Comparison of ENCODE assay signal across 9 cellular contexts in genomic region chr15:100438570-100438969, GRCh38.
A peak's percentile ranks its signal among the peaks of the same experiment; 100 is the strongest.
DNase-seq lines count a peak whose midpoint lies in the region; ATAC-seq and TF ChIP-seq lines count a peak whose summit lies in the region.
"Had no signal": no experiment of that assay in that cellular context is flagged by ENCODE, and none has a peak within 500 bp of the region (broad histone marks: within the 10 kb centered on the region; RNA-seq: fewer than 3 reads in every experiment).

No MANE protein-coding gene starts in this region.

- H2AFZ ChIP-seq in hepatocyte = no peak overlapping the region

- peaks cover 0 to 3% (median 0%) of the 10 kb centered on the region in 3 donors for H3K9me3 Mint-ChIP-seq in T-cell

- H3K4me2 ChIP-seq in hepatocyte = peak overlapping the region; percentile 8

- H3K4me1 Mint-ChIP-seq in T-cell = peaks cover 4 to 5% (median 4%) of the 10 kb centered on the region in 3 donors

- TF ChIP-seq EP300 in stomach (IDR thresholded peaks at IDR 0.05) = no peak

- H3K4me3 Mint-ChIP-seq in T-cell = no peak overlapping the region

- peak; percentile 1 for DNase-seq in NCI-H1694 treated with DMSO at 0.1 percent for 48 hours (lab: John Stamatoyannopoulos, UW)
- no peak for DNase-seq in NCI-H1694 (lab: John Stamatoyannopoulos, UW)
- DNase-seq in Kasumi-1 (lab: John Stamatoyannopoulos, UW) = peak; percentile 88 to 91
- DNase-seq in T-cell = peak in 29 of 34 experiments; percentile 4 to 57 (median 27)
- peak; percentile 90 for DNase-seq in hepatocyte (ENCODE audit: low spot score)
- peak; percentile 46 for DNase-seq in stomach
- no peak for DNase-seq in ascending aorta (ENCODE audit: low spot score in 2 of 2)
- no peak for DNase-seq in NCI-H2196 treated with DMSO at 0.1 percent for 48 hours (lab: John Stamatoyannopoulos, UW; ENCODE audit: unreplicated experiment)

- no peaks in the 10 kb centered on the region for H3K79me2 ChIP-seq in hepatocyte

- intact Hi-C loops in stomach (cut with DNase I; ENCODE audit: low total_unique reads) (no loop called here), ascending aorta (cut with DNase I) (no loop called here)

- no peak for ATAC-seq in T-cell (replicated peaks in 1 of 4)

- H3K4me3 ChIP-seq in hepatocyte = no peak overlapping the region
- no peak overlapping the region for H3K4me3 ChIP-seq in stomach
- H3K4me3 ChIP-seq in ascending aorta = no peak overlapping the region

- WGBS in hepatocyte (ENCODE audit: low lambda C conversion rate, missing lambda C conversion rate) = 32% methylated on average over 2 of the region's 2 CpGs
- 12 to 39% (median 20%) methylated on average over 2 of the region's 2 CpGs for WGBS in stomach, 5 donors

- H3K9me3 ChIP-seq in hepatocyte (ENCODE audit: low read depth) (no peaks in the 10 kb centered on the region), stomach (no peaks in the 10 kb centered on the region), ascending aorta (no peaks in the 10 kb centered on the region)

- no peak overlapping the region for H3K27ac Mint-ChIP-seq in T-cell

- no peaks in the 10 kb centered on the region for H3K27me3 Mint-ChIP-seq in T-cell

- no peak overlapping the region for H3K27ac ChIP-seq in hepatocyte
- H3K27ac ChIP-seq in stomach = no peak overlapping the region
- no peak overlapping the region for H3K27ac ChIP-seq in ascending aorta
- H3K27ac ChIP-seq: 22Rv1 had no signal

- CTCF ChIA-PET in T-cell (lab: Charles Lee) = no interaction called here

- no peaks in the 10 kb centered on the region for H3K9me2 ChIP-seq in hepatocyte (replicated peaks; ENCODE audit: insufficient read depth)

- H3K4me1 ChIP-seq in hepatocyte (ENCODE audit: insufficient read depth) (no peaks in the 10 kb centered on the region), stomach (peaks cover 0 to 13% (median 4%) of the 10 kb centered on the region in 4 donors), ascending aorta (no peaks in the 10 kb centered on the region)

- H3K36me3 Mint-ChIP-seq in T-cell = no peaks in the 10 kb centered on the region

- H3K27me3 ChIP-seq in hepatocyte = no peaks in the 10 kb centered on the region
- no peaks in the 10 kb centered on the region for H3K27me3 ChIP-seq in stomach
- H3K27me3 ChIP-seq in ascending aorta = no peaks in the 10 kb centered on the region

- no peaks in the 10 kb centered on the region for H4K20me1 ChIP-seq in hepatocyte (ENCODE audit: insufficient read depth, poor library complexity, severe bottlenecking)

- H3K36me3 ChIP-seq in hepatocyte (replicated peaks; ENCODE audit: insufficient read depth, low read depth) = no peaks in the 10 kb centered on the region
- no peaks in the 10 kb centered on the region for H3K36me3 ChIP-seq in stomach
- H3K36me3 ChIP-seq in ascending aorta = no peaks in the 10 kb centered on the region

- TF ChIP-seq CTCF in hepatocyte (IDR thresholded peaks at IDR 0.05; ENCODE audit: poor library complexity) (no peak), stomach (IDR thresholded peaks at IDR 0.05) (no peak), ascending aorta (IDR thresholded peaks at IDR 0.05) (no peak)

- TF ChIP-seq POLR2A in stomach (IDR thresholded peaks at IDR 0.05) = no peak

- POLR2A ChIA-PET in T-cell (lab: Charles Lee) = no interaction called here

Comparison
In these comparisons a context has a peak if more than half of its experiments do, and no peak if none do; other contexts are left out.
1. DNase-seq: peak in NCI-H1694 treated with DMSO at 0.1 percent for 48 hours (single experiment), Kasumi-1 (2 of 2), T-cell (29 of 34), hepatocyte (single experiment) and stomach (single experiment); none in NCI-H1694 (single experiment), ascending aorta (0 of 2) and NCI-H2196 treated with DMSO at 0.1 percent for 48 hours (single experiment).